In genomic region chr19:52542984-52543664, GRCh38 we compare ENCODE assay signal across 13 cellular contexts. TPM values are rescaled to one million over a fixed set of nuclear protein-coding genes. Genes with fewer than 3 reads are reported as not detected.
DNase-seq lines count a peak whose midpoint lies in the region; TF ChIP-seq lines count a peak whose summit lies in the region.
"Had no signal": no experiment of that assay in that cellular context is flagged by ENCODE, and none has a peak within 500 bp of the region (broad histone marks: within the 10 kb centered on the region; RNA-seq: fewer than 3 reads in every experiment).

No MANE protein-coding gene starts in this region.

- peaks cover 58% of the 10 kb centered on the region for H3K9me3 Mint-ChIP-seq in HFFc6

- no peaks in the 10 kb centered on the region for H3K27me3 Mint-ChIP-seq in HFFc6 (ENCODE audit: insufficient read depth)

- peaks cover 78% of the 10 kb centered on the region for H3K36me3 Mint-ChIP-seq in HFFc6 (ENCODE audit: low read depth)

- no peak for TF ChIP-seq CTCF in HFFc6 (IDR thresholded peaks at IDR 0.05)

- H3K27ac Mint-ChIP-seq in HFFc6, result no peak overlapping the region

- DNase-seq in ELR (ENCODE audit: low read depth) (peak; percentile 49), Kasumi-1 (lab: John Stamatoyannopoulos, UW) (peak; percentile 28 to 31), mesenteric fat pad (ENCODE audit: low spot score) (peak; percentile 43), NCI-H446 treated with DMSO at 0.1 percent for 48 hours (lab: John Stamatoyannopoulos, UW) (no peak), NCI-H510A treated with DMSO at 0.1 percent for 48 hours (lab: John Stamatoyannopoulos, UW) (no peak), SW 1271 (lab: John Stamatoyannopoulos, UW) (no peak), HFFc6 (no peak)
- peak; percentile 7 for DNase-seq in activated CD8-positive, alpha-beta memory T cell treated with anti-CD3 and anti-CD28 coated beads, Interleukin-2, amount 50 U/mL, for 24 hours (ENCODE audit: extremely low read depth)
- DNase-seq: caudate nucleus, DMS79, mucosa of descending colon, NCI-H146, substantia nigra had no signal

- no peak overlapping the region for H3K4me3 Mint-ChIP-seq in HFFc6

- peaks cover 20% of the 10 kb centered on the region; the same call in 1 of the 2 replicates for H3K4me1 Mint-ChIP-seq in HFFc6 (ENCODE audit: low read depth)

RNA-seq across cellular contexts. Expression of gene ZNF808, which starts 15.7 kb away (rescaled TPM):
- 15.5 TPM for total RNA-seq in mesenteric fat pad
- 10 to 100 TPM; 14.7 to 17.6 (median 15.8) TPM for total RNA-seq in HFFc6 (2021; fragmentation: NEBNext Ultra II Directional; extraction: Animal tissue kit (Norgen Biotek cat#: 25700))

RNA-seq across cellular contexts. Expression of gene ZNF701, which starts 27.0 kb away (rescaled TPM):
- total RNA-seq in mesenteric fat pad, result 11.2 TPM
- total RNA-seq in HFFc6 (2021; fragmentation: NEBNext Ultra II Directional; extraction: Animal tissue kit (Norgen Biotek cat#: 25700)), result 10 to 100 TPM in 1 of 6 experiments, 1 to 10 TPM in 5; 7.0 to 10.0 (median 8.5) TPM

Comparison
In these comparisons a context has a peak if more than half of its experiments do, and no peak if none do; other contexts are left out.
1. DNase-seq: peak in ELR (single experiment), Kasumi-1 (2 of 2), activated CD8-positive, alpha-beta memory T cell treated with anti-CD3 and anti-CD28 coated beads, Interleukin-2, amount 50 U/mL, for 24 hours (single experiment) and mesenteric fat pad (single experiment); none in NCI-H446 treated with DMSO at 0.1 percent for 48 hours (single experiment), NCI-H510A treated with DMSO at 0.1 percent for 48 hours (single experiment), SW 1271 (0 of 2) and HFFc6 (single experiment).